ENCODE assay signal across 16 cellular contexts in the genomic region with DNA sequence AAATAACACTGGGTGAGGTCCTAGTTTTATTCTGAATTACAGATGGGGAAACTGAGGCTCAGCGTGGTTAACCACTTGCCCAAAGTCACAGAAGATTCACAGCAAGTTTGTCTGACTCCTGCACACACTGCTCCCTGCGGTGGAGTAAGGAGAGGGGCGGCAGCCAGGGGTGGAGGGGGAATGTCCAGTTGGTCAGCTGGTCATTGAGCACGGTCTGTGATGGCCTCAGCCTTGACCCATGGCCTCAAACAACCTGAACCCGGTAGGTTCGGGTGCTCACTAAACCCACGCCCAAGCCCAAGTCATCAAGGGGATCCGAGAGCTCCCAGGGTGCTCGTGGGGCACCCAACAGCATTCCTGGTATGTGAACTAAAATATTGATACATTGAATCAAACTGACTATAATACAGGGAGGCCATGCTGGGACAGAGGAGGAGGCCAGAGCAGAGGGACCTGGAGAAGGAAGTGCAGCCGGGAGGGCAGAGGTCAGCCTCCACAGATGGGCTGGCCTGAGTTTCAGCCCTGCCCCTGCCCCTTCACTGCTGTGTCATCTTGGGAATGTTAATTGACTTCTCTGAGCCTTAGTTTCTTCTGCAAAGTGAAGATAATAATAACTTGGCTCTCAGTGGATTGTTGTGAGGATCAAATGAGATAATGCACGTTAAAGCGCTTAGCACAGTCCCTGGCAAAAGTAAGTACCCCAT. TPM values are rescaled to one million over a fixed set of nuclear protein-coding genes. Genes with fewer than 3 reads are reported as not detected.
A peak's percentile ranks its signal among the peaks of the same experiment; 100 is the strongest.
DNase-seq lines count a peak whose midpoint lies in the region; ATAC-seq and TF ChIP-seq lines count a peak whose summit lies in the region.
"Had no signal": no experiment of that assay in that cellular context is flagged by ENCODE, and none has a peak within 500 bp of the region (broad histone marks: within the 10 kb centered on the region; RNA-seq: fewer than 3 reads in every experiment).

No MANE protein-coding gene starts in this region.

- WGBS in thyroid gland, 2 donors = 80 to 86% methylated on average over 9 to 10 of the region's 12 CpGs

- no peak overlapping the region for H3K4me3 Mint-ChIP-seq in osteocyte (ENCODE audit: unreplicated experiment)
- H3K4me3 Mint-ChIP-seq: activated CD8-positive, alpha-beta T cell treated with anti-CD3 and anti-CD28 coated beads, Interleukin-2, amount 10 ng/mL, durations not matched to agents 7 days and 5 days; activated naive CD8-positive, alpha-beta T cell treated with anti-CD3 and anti-CD28 coated beads, Interleukin-2, amount 10 ng/mL, durations not matched to agents 7 days and 5 days; activated T-cell treated with anti-CD3 and anti-CD28 coated beads, Interleukin-2, amount 50 U/mL, for 72 hours; central memory CD8-positive, alpha-beta T cell; endodermal cell; T-helper 17 cell had no signal

- no peaks in the 10 kb centered on the region for H3K9me3 Mint-ChIP-seq in osteocyte (ENCODE audit: unreplicated experiment)
- H3K9me3 Mint-ChIP-seq: activated naive CD8-positive, alpha-beta T cell treated with anti-CD3 and anti-CD28 coated beads, Interleukin-2, amount 10 ng/mL, durations not matched to agents 7 days and 5 days; activated T-cell treated with anti-CD3 and anti-CD28 coated beads, Interleukin-2, amount 50 U/mL, for 72 hours; central memory CD8-positive, alpha-beta T cell; endodermal cell had no signal

- TF ChIP-seq CTCF in osteocyte (IDR thresholded peaks at IDR 0.05) = no peak
- no peak for TF ChIP-seq CTCF in thyroid gland (IDR thresholded peaks at IDR 0.05)
- no peak for TF ChIP-seq CTCF in brain microvascular endothelial cell (IDR thresholded peaks at IDR 0.05; ENCODE audit: low read depth, low read length, missing control alignments)

- intact Hi-C loops in left ventricle myocardium superior (cut with micrococcal nuclease) = loop anchor here (2.0 to 10.0 kb wide), 2 partner anchors 50 to 182 kb away; no protein-coding TSS in a partner anchor
- intact Hi-C loops in thyroid gland (cut with DNase I) = loop anchor here (5.0 kb wide), 1 partner anchor 185 kb away; no protein-coding TSS in a partner anchor

- DNase-seq in left ventricle myocardium superior = no peak
- DNase-seq in osteocyte (ENCODE audit: extremely low spot score, unreplicated experiment) = no peak
- DNase-seq in thyroid gland = no peak
- DNase-seq in brain microvascular endothelial cell = no peak

- no peak for TF ChIP-seq POLR2A in thyroid gland (IDR thresholded peaks at IDR 0.05)

- no peaks in the 10 kb centered on the region for H3K9me3 ChIP-seq in thyroid gland

- H3K27me3 ChIP-seq in thyroid gland (no peaks in the 10 kb centered on the region), brain microvascular endothelial cell (replicated peaks) (no peaks in the 10 kb centered on the region)

- H3K27me3 Mint-ChIP-seq in osteocyte (ENCODE audit: unreplicated experiment) = no peaks in the 10 kb centered on the region
- H3K27me3 Mint-ChIP-seq: activated naive CD8-positive, alpha-beta T cell treated with anti-CD3 and anti-CD28 coated beads, Interleukin-2, amount 10 ng/mL, durations not matched to agents 7 days and 5 days; central memory CD8-positive, alpha-beta T cell had no signal

- no peaks in the 10 kb centered on the region for H3K36me3 ChIP-seq in thyroid gland
- no peaks in the 10 kb centered on the region for H3K36me3 ChIP-seq in brain microvascular endothelial cell (replicated peaks)

- H3K4me3 ChIP-seq in thyroid gland (replicated peaks in 1 of 3) = no peak overlapping the region
- no peak overlapping the region for H3K4me3 ChIP-seq in brain microvascular endothelial cell (ENCODE audit: low read depth, low read length)

- ATAC-seq in left ventricle myocardium superior = peak; percentile 7
- ATAC-seq in HG02588 (IDR thresholded peaks at IDR 0.05; ENCODE audit: unreplicated experiment) = no peak
- no peak for ATAC-seq in GM18909 (IDR thresholded peaks at IDR 0.05; ENCODE audit: poor library complexity, unreplicated experiment)
- no peak for ATAC-seq in HG02884 (IDR thresholded peaks at IDR 0.05; ENCODE audit: unreplicated experiment)

- H3K27ac ChIP-seq in cingulate gyrus (ENCODE audit: low read depth, low read length) (peak overlapping the region; percentile 77), thyroid gland (peak overlapping the region in 2 of 3 donors; percentile 35 to 56), brain microvascular endothelial cell (no peak overlapping the region)

- H3K4me1 ChIP-seq in thyroid gland = peaks cover 0 to 9% of the 10 kb centered on the region in 2 donors

- in situ Hi-C loops in brain microvascular endothelial cell (cut with HindIII; ENCODE audit: low pct_ligation_motif_present, low sequenced_read_pairs) = no loop called here

- H3K27ac Mint-ChIP-seq in osteocyte (ENCODE audit: unreplicated experiment) = peak overlapping the region; percentile 45
- H3K27ac Mint-ChIP-seq: activated CD8-positive, alpha-beta T cell treated with anti-CD3 and anti-CD28 coated beads, Interleukin-2, amount 10 ng/mL, durations not matched to agents 7 days and 5 days; activated naive CD8-positive, alpha-beta T cell treated with anti-CD3 and anti-CD28 coated beads, Interleukin-2, amount 10 ng/mL, durations not matched to agents 7 days and 5 days; activated T-cell treated with anti-CD3 and anti-CD28 coated beads, Interleukin-2, amount 50 U/mL, for 72 hours; endodermal cell; T-helper 17 cell had no signal

- H3K4me1 Mint-ChIP-seq in osteocyte (ENCODE audit: unreplicated experiment) = peaks cover 70% of the 10 kb centered on the region

- no peaks in the 10 kb centered on the region for H3K36me3 Mint-ChIP-seq in osteocyte (ENCODE audit: unreplicated experiment)
- H3K36me3 Mint-ChIP-seq: activated naive CD8-positive, alpha-beta T cell treated with anti-CD3 and anti-CD28 coated beads, Interleukin-2, amount 10 ng/mL, durations not matched to agents 7 days and 5 days had no signal

RNA-seq across cellular contexts. Expression of gene IL17B, which starts 3.6 kb away (rescaled TPM):
- not detected for total RNA-seq in left ventricle myocardium superior
- total RNA-seq in osteocyte = not detected in 2 replicates
- total RNA-seq in thyroid gland = 1 to 10 TPM in 1 of 4 donors, not detected in 3; 1.7 TPM
- total RNA-seq: activated CD8-positive, alpha-beta T cell treated with anti-CD3 and anti-CD28 coated beads, Interleukin-2, amount 10 ng/mL, durations not matched to agents 7 days and 5 days; activated naive CD8-positive, alpha-beta T cell treated with anti-CD3 and anti-CD28 coated beads, Interleukin-2, amount 10 ng/mL, durations not matched to agents 7 days and 5 days; activated T-cell treated with anti-CD3 and anti-CD28 coated beads, Interleukin-2, amount 50 U/mL, for 72 hours; endodermal cell; fibroblast of villous mesenchyme; T-helper 17 cell; temporal lobe had no signal

RNA-seq across cellular contexts. Expression of gene PCYOX1L, which starts 24.8 kb away (rescaled TPM):
- total RNA-seq in left ventricle myocardium superior (2.6 TPM), osteocyte (7.7 TPM in 2 replicates), thyroid gland (1 to 10 TPM; 1.8 to 4.4 (median 2.4) TPM)

RNA-seq across cellular contexts. Expression of gene GRPEL2, which starts 37.4 kb away (rescaled TPM):
- total RNA-seq in left ventricle myocardium superior = 8.9 TPM
- 25.2 and 25.6 TPM in 2 replicates for total RNA-seq in osteocyte
- total RNA-seq in thyroid gland = 10 to 100 TPM; 12.6 to 19.6 (median 13.7) TPM
